In genomic region chr1:207751463-207751789, GRCh38 we compare ENCODE assay signal across 8 cellular contexts. TPM values are rescaled to one million over a fixed set of nuclear protein-coding genes. Genes with fewer than 3 reads are reported as not detected.
DNase-seq lines count a peak whose midpoint lies in the region; ATAC-seq and TF ChIP-seq lines count a peak whose summit lies in the region.
"Not testable (repeated sequence)": the region's sequence is repeated elsewhere in the genome, so short reads cannot be mapped to it uniquely, and the experiment has no call there.

No MANE protein-coding gene starts in this region.

- H3K79me2 ChIP-seq in Karpas-422 (ENCODE audit: low read length): peaks cover 46% of the 10 kb centered on the region

- not testable (repeated sequence) for H2AFZ ChIP-seq in Karpas-422 (ENCODE audit: low read length)

- H3K4me2 ChIP-seq in Karpas-422 (ENCODE audit: low read depth, low read length, poor library complexity, severe bottlenecking): peak overlapping the region; percentile 83

- H3K4me3 Mint-ChIP-seq in CD4-positive, CD25-positive, alpha-beta regulatory T cell: peak overlapping the region; percentile 97 to 100 (median 99)
- H3K4me3 Mint-ChIP-seq in activated CD4-positive, alpha-beta T cell treated with anti-CD3 and anti-CD28 coated beads, Interleukin-2, amount 10 ng/mL, durations not matched to agents 7 days and 5 days: peak overlapping the region; percentile 100
- peak overlapping the region; percentile 95 for H3K4me3 Mint-ChIP-seq in central memory CD8-positive, alpha-beta T cell
- H3K4me3 Mint-ChIP-seq in natural killer cell: peak overlapping the region; percentile 99

- H3K27ac Mint-ChIP-seq in CD4-positive, CD25-positive, alpha-beta regulatory T cell: peak overlapping the region; percentile 98 to 99 (median 99)
- peak overlapping the region; percentile 97 for H3K27ac Mint-ChIP-seq in activated CD4-positive, alpha-beta T cell treated with anti-CD3 and anti-CD28 coated beads, Interleukin-2, amount 10 ng/mL, durations not matched to agents 7 days and 5 days
- peak overlapping the region; percentile 95 for H3K27ac Mint-ChIP-seq in central memory CD8-positive, alpha-beta T cell (ENCODE audit: low read depth)
- peak overlapping the region; percentile 95 to 97 for H3K27ac Mint-ChIP-seq in natural killer cell

- peak overlapping the region; percentile 85 for H3K4me3 ChIP-seq in CD4-positive, CD25-positive, alpha-beta regulatory T cell (ENCODE audit: low read depth, low read length)
- H3K4me3 ChIP-seq in Karpas-422 (ENCODE audit: low read length) (peak overlapping the region; percentile 92), right atrium auricular region (peak overlapping the region; percentile 74 to 82)

- H3K9ac ChIP-seq in Karpas-422 (ENCODE audit: low read length): peak overlapping the region; percentile 89

- not testable (repeated sequence) for H3K36me3 ChIP-seq in CD4-positive, CD25-positive, alpha-beta regulatory T cell (ENCODE audit: control insufficient read depth, insufficient read depth, low read length); Karpas-422 (ENCODE audit: insufficient read depth, low read length); right atrium auricular region

- not testable (repeated sequence) for H3K27me3 ChIP-seq in CD4-positive, CD25-positive, alpha-beta regulatory T cell (ENCODE audit: control insufficient read depth, insufficient read depth, low read length); Karpas-422 (ENCODE audit: low read length); right atrium auricular region

- H4K20me1 ChIP-seq in Karpas-422 (ENCODE audit: insufficient read depth, low read depth, low read length): not testable (repeated sequence)

- intact Hi-C loops in natural killer cell (cut with micrococcal nuclease): not testable (repeated sequence)

- DNase-seq in CD4-positive, CD25-positive, alpha-beta regulatory T cell: peak in 1 of 3 donors; percentile 12
- not testable (repeated sequence) for DNase-seq in Karpas-422; activated CD4-positive, alpha-beta T cell treated with anti-CD3 and anti-CD28 coated beads, Interleukin-2, amount 10 ng/mL, durations not matched to agents 7 days and 5 days; central memory CD8-positive, alpha-beta T cell (ENCODE audit: low spot score in 2 of 2); right atrium auricular region (ENCODE audit: low spot score); natural killer cell
- DNase-seq in substantia nigra (lab: John Stamatoyannopoulos, UW): peak in 1 of 49 donors; percentile 10

- peaks cover 50% of the 10 kb centered on the region for H3K4me1 ChIP-seq in CD4-positive, CD25-positive, alpha-beta regulatory T cell (ENCODE audit: control insufficient read depth, insufficient read depth, low read length, poor library complexity, severe bottlenecking)
- peaks cover 72% of the 10 kb centered on the region for H3K4me1 ChIP-seq in Karpas-422 (ENCODE audit: low read length)
- H3K4me1 ChIP-seq in right atrium auricular region: peaks cover 0 to 76% of the 10 kb centered on the region in 2 donors

- POLR2A ChIA-PET in activated CD4-positive, alpha-beta T cell treated with anti-CD3 and anti-CD28 coated beads, Interleukin-2, amount 10 ng/mL, durations not matched to agents 7 days and 5 days (lab: Charles Lee): not testable (repeated sequence)

- ATAC-seq in CD4-positive, CD25-positive, alpha-beta regulatory T cell (ENCODE audit: low read depth in 2 of 2); central memory CD8-positive, alpha-beta T cell (replicated peaks; ENCODE audit: extremely low read depth, poor library complexity, severe bottlenecking): not testable (repeated sequence)
- ATAC-seq in GM21723 (IDR thresholded peaks at IDR 0.05; ENCODE audit: unreplicated experiment) (peak; percentile 3), natural killer cell (peak in 1 of 3 donors; percentile 2)

- H3K9me2 ChIP-seq in Karpas-422 (replicated peaks; ENCODE audit: insufficient read depth, low read length): not testable (repeated sequence)

- not testable (repeated sequence) for H3K9me3 ChIP-seq in CD4-positive, CD25-positive, alpha-beta regulatory T cell (ENCODE audit: control insufficient read depth in 2 of 2, low read length in 2 of 2); Karpas-422 (ENCODE audit: low read length); right atrium auricular region

- peaks cover 37 to 76% (median 60%) of the 10 kb centered on the region in 4 donors for H3K4me1 Mint-ChIP-seq in CD4-positive, CD25-positive, alpha-beta regulatory T cell
- peaks cover 71% of the 10 kb centered on the region for H3K4me1 Mint-ChIP-seq in activated CD4-positive, alpha-beta T cell treated with anti-CD3 and anti-CD28 coated beads, Interleukin-2, amount 10 ng/mL, durations not matched to agents 7 days and 5 days
- peaks cover 56% of the 10 kb centered on the region for H3K4me1 Mint-ChIP-seq in central memory CD8-positive, alpha-beta T cell
- peaks cover 44 to 51% of the 10 kb centered on the region in 2 donors for H3K4me1 Mint-ChIP-seq in natural killer cell

- not testable (repeated sequence) for TF ChIP-seq CTCF in right atrium auricular region (IDR thresholded peaks at IDR 0.05); natural killer cell (IDR thresholded peaks at IDR 0.05)

- H3K27ac ChIP-seq in CD4-positive, CD25-positive, alpha-beta regulatory T cell (ENCODE audit: insufficient read depth, low read length, poor library complexity, severe bottlenecking): peak overlapping the region; percentile 85
- not testable (repeated sequence) for H3K27ac ChIP-seq in Karpas-422 (ENCODE audit: low read length)
- H3K27ac ChIP-seq in right atrium auricular region (peak overlapping the region; percentile 87 to 89), substantia nigra (ENCODE audit: low read depth, low read length, poor library complexity, severe bottlenecking) (peak overlapping the region; percentile 83)

- CTCF ChIA-PET in activated CD4-positive, alpha-beta T cell treated with anti-CD3 and anti-CD28 coated beads, Interleukin-2, amount 10 ng/mL, durations not matched to agents 7 days and 5 days (lab: Charles Lee): not testable (repeated sequence)

- H3K27me3 Mint-ChIP-seq in CD4-positive, CD25-positive, alpha-beta regulatory T cell; activated CD4-positive, alpha-beta T cell treated with anti-CD3 and anti-CD28 coated beads, Interleukin-2, amount 10 ng/mL, durations not matched to agents 7 days and 5 days; central memory CD8-positive, alpha-beta T cell; natural killer cell (ENCODE audit: low read depth in 2 of 2): not testable (repeated sequence)

- not testable (repeated sequence) for H3K9me3 Mint-ChIP-seq in CD4-positive, CD25-positive, alpha-beta regulatory T cell; activated CD4-positive, alpha-beta T cell treated with anti-CD3 and anti-CD28 coated beads, Interleukin-2, amount 10 ng/mL, durations not matched to agents 7 days and 5 days; central memory CD8-positive, alpha-beta T cell; natural killer cell

- not testable (repeated sequence) for H3K36me3 Mint-ChIP-seq in CD4-positive, CD25-positive, alpha-beta regulatory T cell; activated CD4-positive, alpha-beta T cell treated with anti-CD3 and anti-CD28 coated beads, Interleukin-2, amount 10 ng/mL, durations not matched to agents 7 days and 5 days (ENCODE audit: low read depth); central memory CD8-positive, alpha-beta T cell (ENCODE audit: insufficient read depth); natural killer cell

RNA-seq across cellular contexts. Expression of gene CD46, which starts 0.4 kb away (rescaled TPM):
- total RNA-seq in CD4-positive, CD25-positive, alpha-beta regulatory T cell: 123 TPM
- polyA plus RNA-seq in CD4-positive, CD25-positive, alpha-beta regulatory T cell: 100 to 1,000 TPM; 117 to 159 (median 149) TPM
- 64.2 and 152 TPM in 2 replicates for total RNA-seq in Karpas-422 (2014; rRNA removed; shearing (Covaris generic); ENCODE audit: low replicate concordance)
- 100 to 1,000 TPM; 112 to 115 TPM for total RNA-seq in activated CD4-positive, alpha-beta T cell treated with anti-CD3 and anti-CD28 coated beads, Interleukin-2, amount 10 ng/mL, durations not matched to agents 7 days and 5 days
- total RNA-seq in right atrium auricular region (10 to 100 TPM; 44.9 to 85.4 TPM), natural killer cell (100 to 1,000 TPM; 110 to 126 (median 124) TPM)
